Comparison of ENCODE assay signal across 21 cellular contexts in genomic region chr5:113017891-113018635, GRCh38. TPM values are rescaled to one million over a fixed set of nuclear protein-coding genes. Genes with fewer than 3 reads are reported as not detected.
A peak's percentile ranks its signal among the peaks of the same experiment; 100 is the strongest.
DNase-seq lines count a peak whose midpoint lies in the region; ATAC-seq, FAIRE-seq and TF ChIP-seq lines count a peak whose summit lies in the region.
"Had no signal": no experiment of that assay in that cellular context is flagged by ENCODE, and none has a peak within 500 bp of the region (broad histone marks: within the 10 kb centered on the region; RNA-seq: fewer than 3 reads in every experiment).

No MANE protein-coding gene starts in this region.

- peaks cover 19% of the 10 kb centered on the region for H3K79me2 ChIP-seq in mammary epithelial cell (ENCODE audit: insufficient read depth, low read length)
- no peaks in the 10 kb centered on the region for H3K79me2 ChIP-seq in parathyroid adenoma

- H3K36me3 ChIP-seq in mammary epithelial cell (ENCODE audit: insufficient read depth, low read length) (peaks cover 14% of the 10 kb centered on the region), breast epithelium (no peaks in the 10 kb centered on the region), Panc1 (ENCODE audit: control insufficient read depth, insufficient read depth, low read length) (peaks cover 20% of the 10 kb centered on the region), bronchial epithelial cell (ENCODE audit: control insufficient read depth, insufficient read depth, low read length) (peaks cover 1% of the 10 kb centered on the region), parathyroid adenoma (ENCODE audit: control insufficient read depth, insufficient read depth, low read length) (no peaks in the 10 kb centered on the region)

- TF ChIP-seq POLR2A in breast epithelium (IDR thresholded peaks at IDR 0.05) = no peak

- no peak for TF ChIP-seq CTCF in mammary epithelial cell (conservative IDR thresholded peaks at IDR 0.05 in 1 of 2, IDR thresholded peaks at IDR 0.05 in 1 of 2; ENCODE audit: extremely low read depth in 1 of 2, insufficient read depth in 1 of 2, low read depth in 1 of 2, low read length in 2 of 2)
- TF ChIP-seq CTCF in breast epithelium (IDR thresholded peaks at IDR 0.05) = no peak
- TF ChIP-seq CTCF in Panc1 (IDR thresholded peaks at IDR 0.05) = no peak
- no peak for TF ChIP-seq CTCF in bronchial epithelial cell (IDR thresholded peaks at IDR 0.05; ENCODE audit: insufficient read depth, low read length, severe bottlenecking)
- TF ChIP-seq CTCF in parathyroid adenoma (IDR thresholded peaks at IDR 0.05) = no peak
- TF ChIP-seq CTCF in omental fat pad (IDR thresholded peaks at IDR 0.05) = no peak

- H3K9me3 ChIP-seq in mammary epithelial cell (replicated peaks; ENCODE audit: insufficient read depth, low read length) = no peaks in the 10 kb centered on the region
- H3K9me3 ChIP-seq in breast epithelium = no peaks in the 10 kb centered on the region
- no peaks in the 10 kb centered on the region for H3K9me3 ChIP-seq in Panc1 (ENCODE audit: control insufficient read depth, insufficient read depth, low read depth, low read length)
- no peaks in the 10 kb centered on the region for H3K9me3 ChIP-seq in parathyroid adenoma (ENCODE audit: control insufficient read depth, low read length)
- H3K9me3 ChIP-seq: left lung, SK-N-SH, tibial artery had no signal

- DNase-seq in mammary epithelial cell (peak; percentile 45), breast epithelium (ENCODE audit: low spot score in 2 of 2) (no peak), Panc1 (ENCODE audit: low read depth, low spot score) (no peak), bronchial epithelial cell (ENCODE audit: low read depth) (peak; percentile 33), omental fat pad (ENCODE audit: low spot score) (no peak), caudate nucleus (lab: John Stamatoyannopoulos, UW) (no peak), NCI-H1092 (lab: John Stamatoyannopoulos, UW) (no peak)
- DNase-seq: activated effector memory CD4-positive, alpha-beta T cell treated with anti-CD3 and anti-CD28 coated beads, Interleukin-2, amount 50 U/mL, for 16 hours; amygdala; left lung; NCI-H1092 treated with DMSO at 0.1 percent for 48 hours; NCI-H2029 treated with DMSO at 0.1 percent for 48 hours; NCI-H446; NK-92 treated with Interleukin-12 subunit alpha and Interleukin-12 subunit beta, amount 100 ng/mL, for 24 hours; SK-N-SH; stimulated activated CD4-positive, alpha-beta T cell treated with anti-CD3 and anti-CD28 coated beads, Interleukin-2, amount 100 ng/mL, for 48 hours; tibial artery had no signal

- BruUV-seq in mammary epithelial cell (replicated peaks; lab: Mats Ljungman, UMichigan) (no TSS peak), Panc1 (replicated peaks; lab: Mats Ljungman, UMichigan) (no TSS peak)

- in situ Hi-C loops in mammary epithelial cell (cut with MboI; ENCODE audit: low sequenced_read_pairs in 2 of 2) (no loop called here), Panc1 (cut with HindIII; ENCODE audit: low pct_unique_long_range_greater_than_20kb, low sequenced_read_pairs) (no loop called here)

- intact Hi-C loops in mammary epithelial cell (cut with micrococcal nuclease) = no loop called here
- intact Hi-C loops in breast epithelium (cut with DNase I; ENCODE audit: low total_unique reads) = no loop called here
- intact Hi-C loops in Panc1 (cut with micrococcal nuclease; ENCODE audit: unreplicated experiment) = no loop called here

- H3K4me2 ChIP-seq in mammary epithelial cell (ENCODE audit: insufficient read depth, low read depth, low read length) (no peak overlapping the region), parathyroid adenoma (ENCODE audit: low read length) (no peak overlapping the region)
- H3K4me2 ChIP-seq: neural progenitor cell, SK-N-SH, smooth muscle cell had no signal

- no peaks in the 10 kb centered on the region for H4K20me1 ChIP-seq in mammary epithelial cell (ENCODE audit: insufficient read depth, low read length)

- CTCF ChIA-PET in mammary epithelial cell (lab: Charles Lee; ENCODE audit: low non-redundant PET) (no interaction called here), Panc1 (lab: Charles Lee) (no interaction called here)

- 96% methylated on average over 2 of the region's 2 CpGs for WGBS in mammary epithelial cell (ENCODE audit: low coverage, missing lambda C conversion rate)

- no peak for FAIRE-seq in bronchial epithelial cell (lab: Jason Lieb, UNC)

- dilution Hi-C loops in mammary epithelial cell (cut with HindIII; ENCODE audit: low sequenced_read_pairs) = no loop called here

- ATAC-seq in Panc1 (peak; percentile 44; the same call in 1 of the 2 replicates), omental fat pad (ENCODE audit: low FRiP score) (no peak)
- ATAC-seq: activated CD4-positive, CD25-positive, alpha-beta regulatory T cell treated with anti-CD3 and anti-CD28 coated beads, Interleukin-2, amount 50 U/mL, for 24 hours; left lung had no signal

- no peak overlapping the region for H3K4me3 ChIP-seq in mammary epithelial cell (replicated peaks in 1 of 3; ENCODE audit: insufficient read depth in 1 of 3, low read depth in 2 of 3, low read length in 3 of 3)
- no peak overlapping the region for H3K4me3 ChIP-seq in breast epithelium
- H3K4me3 ChIP-seq in Panc1 (ENCODE audit: low read depth in 2 of 2, low read length in 2 of 2) = no peak overlapping the region
- no peak overlapping the region for H3K4me3 ChIP-seq in bronchial epithelial cell (ENCODE audit: low read depth, low read length)
- no peak overlapping the region for H3K4me3 ChIP-seq in parathyroid adenoma (ENCODE audit: low read depth, low read length)
- H3K4me3 ChIP-seq: left lung, neural progenitor cell, smooth muscle cell, tibial artery had no signal

- POLR2A ChIA-PET in Panc1 (lab: Charles Lee) = no interaction called here

- H3K27ac ChIP-seq in mammary epithelial cell (ENCODE audit: insufficient read depth, low read depth, low read length) (no peak overlapping the region), breast epithelium (no peak overlapping the region), Panc1 (ENCODE audit: low read length) (no peak overlapping the region), parathyroid adenoma (peak overlapping the region; percentile 20), caudate nucleus (ENCODE audit: low read depth, low read length) (no peak overlapping the region)
- H3K27ac ChIP-seq: left lung, neural progenitor cell, tibial artery had no signal

- H3K4me1 ChIP-seq in mammary epithelial cell (ENCODE audit: insufficient read depth, low read length) (peaks cover 46% of the 10 kb centered on the region), breast epithelium (no peaks in the 10 kb centered on the region), Panc1 (ENCODE audit: control insufficient read depth, insufficient read depth, low read length) (peaks cover 24% of the 10 kb centered on the region), parathyroid adenoma (peaks cover 19% of the 10 kb centered on the region)
- H3K4me1 ChIP-seq: neural progenitor cell had no signal

- H3K27me3 ChIP-seq in mammary epithelial cell (ENCODE audit: insufficient read depth, low read length) = no peaks in the 10 kb centered on the region
- H3K27me3 ChIP-seq in breast epithelium = no peaks in the 10 kb centered on the region
- H3K27me3 ChIP-seq in Panc1 (ENCODE audit: control insufficient read depth, insufficient read depth, low read length) = no peaks in the 10 kb centered on the region
- H3K27me3 ChIP-seq in bronchial epithelial cell (ENCODE audit: control insufficient read depth, insufficient read depth, low read length) = no peaks in the 10 kb centered on the region
- H3K27me3 ChIP-seq in parathyroid adenoma (ENCODE audit: control insufficient read depth, insufficient read depth, low read length) = no peaks in the 10 kb centered on the region
- H3K27me3 ChIP-seq: left lung, neural progenitor cell, tibial artery had no signal

- H3K9ac ChIP-seq in mammary epithelial cell (ENCODE audit: insufficient read depth, low read length) (no peak overlapping the region), parathyroid adenoma (no peak overlapping the region)
- H3K9ac ChIP-seq: neural progenitor cell, SK-N-SH had no signal

- H2AFZ ChIP-seq in mammary epithelial cell (ENCODE audit: low read depth, low read length) = no peak overlapping the region
- H2AFZ ChIP-seq in parathyroid adenoma = no peak overlapping the region
- H2AFZ ChIP-seq: neural progenitor cell had no signal

RNA-seq across cellular contexts. Expression of gene DCP2, which starts 41.5 kb away (rescaled TPM):
- total RNA-seq in mammary epithelial cell (10 to 100 TPM; 28.3 to 31.7 TPM), breast epithelium (10 to 100 TPM; 26.2 to 67.0 (median 43.9) TPM), Panc1 (2021; ENCODE audit: unreplicated experiment) (70.4 TPM), bronchial epithelial cell (22.0 and 24.0 TPM in 2 replicates), omental fat pad (10 to 100 TPM; 22.2 to 53.4 (median 25.9) TPM)
- 9.0 TPM for polyA plus RNA-seq in mammary epithelial cell
- 10.7 TPM for polyA minus RNA-seq in mammary epithelial cell
- polyA plus RNA-seq in Panc1 (2012; ENCODE audit: insufficient read length) = 7.5 TPM

Comparison
In these comparisons a context has a peak if more than half of its experiments do, and no peak if none do; other contexts are left out.
1. DNase-seq: peak in mammary epithelial cell (single experiment) and bronchial epithelial cell (single experiment); none in breast epithelium (0 of 2), Panc1 (single experiment), omental fat pad (single experiment), caudate nucleus (0 of 61) and NCI-H1092 (single experiment).